ENCODE assay signal across 11 cellular contexts in genomic region chr5:122163151-122164069, GRCh38. TPM values are rescaled to one million over a fixed set of nuclear protein-coding genes. Genes with fewer than 3 reads are reported as not detected.
DNase-seq lines count a peak whose midpoint lies in the region; ATAC-seq, FAIRE-seq and TF ChIP-seq lines count a peak whose summit lies in the region.
"Had no signal": no experiment of that assay in that cellular context is flagged by ENCODE, and none has a peak within 500 bp of the region (broad histone marks: within the 10 kb centered on the region; RNA-seq: fewer than 3 reads in every experiment).

No MANE protein-coding gene starts in this region.

- no peak overlapping the region for H3K18ac ChIP-seq in mesendoderm (ENCODE audit: low read length)

- H3K27ac ChIP-seq in coronary artery = peak overlapping the region; percentile 43 to 81
- H3K27ac ChIP-seq in mesendoderm (ENCODE audit: low read depth, low read length) = no peak overlapping the region

- H3K4me3 Mint-ChIP-seq in activated CD4-positive, alpha-beta memory T cell treated with anti-CD3 and anti-CD28 coated beads, Interleukin-2, amount 10 ng/mL, durations not matched to agents 7 days and 5 days = no peak overlapping the region
- H3K4me3 Mint-ChIP-seq: activated B cell treated with CpG ODN at 0.5 μM for 24 hours; dendritic cell treated with granulocyte-macrophage colony-stimulating factor and Interleukin-4, amounts not matched to agents 40 ng/mL and 50 ng/mL, for 4 days had no signal

- H3K23ac ChIP-seq in mesendoderm (ENCODE audit: low read length) = no peak overlapping the region

- H3K4me1 Mint-ChIP-seq in activated CD4-positive, alpha-beta memory T cell treated with anti-CD3 and anti-CD28 coated beads, Interleukin-2, amount 10 ng/mL, durations not matched to agents 7 days and 5 days = no peaks in the 10 kb centered on the region
- H3K4me1 Mint-ChIP-seq: activated B cell treated with CpG ODN at 0.5 μM for 24 hours had no signal

- no peak overlapping the region for H4K8ac ChIP-seq in mesendoderm (ENCODE audit: low read depth, low read length)

- H3K9ac ChIP-seq in mesendoderm (ENCODE audit: low read length) = no peak overlapping the region

- no peaks in the 10 kb centered on the region for H3K79me1 ChIP-seq in mesendoderm (ENCODE audit: low read length)

- H3K9me3 Mint-ChIP-seq in activated CD4-positive, alpha-beta memory T cell treated with anti-CD3 and anti-CD28 coated beads, Interleukin-2, amount 10 ng/mL, durations not matched to agents 7 days and 5 days = no peaks in the 10 kb centered on the region
- H3K9me3 Mint-ChIP-seq: activated B cell treated with CpG ODN at 0.5 μM for 24 hours; dendritic cell treated with granulocyte-macrophage colony-stimulating factor and Interleukin-4, amounts not matched to agents 40 ng/mL and 50 ng/mL, for 4 days had no signal

- H3K79me2 ChIP-seq in mesendoderm (ENCODE audit: control insufficient read depth, insufficient read depth, low read length) = no peaks in the 10 kb centered on the region

- in situ Hi-C loops in ACHN (cut with HindIII; ENCODE audit: low pct_ligation_motif_present, low pct_unique_long_range_greater_than_20kb, low sequenced_read_pairs) = no loop called here

- no peak overlapping the region for H3K27ac Mint-ChIP-seq in activated CD4-positive, alpha-beta memory T cell treated with anti-CD3 and anti-CD28 coated beads, Interleukin-2, amount 10 ng/mL, durations not matched to agents 7 days and 5 days
- H3K27ac Mint-ChIP-seq: activated B cell treated with CpG ODN at 0.5 μM for 24 hours; dendritic cell treated with granulocyte-macrophage colony-stimulating factor and Interleukin-4, amounts not matched to agents 40 ng/mL and 50 ng/mL, for 4 days had no signal

- peak; percentile 84 for DNase-seq in ACHN
- peak; percentile 89 for DNase-seq in M059J (ENCODE audit: low read depth)
- peak; percentile 78 for DNase-seq in coronary artery (ENCODE audit: low spot score)
- DNase-seq in mesendoderm = peak; percentile 52
- no peak for DNase-seq in activated CD4-positive, alpha-beta memory T cell treated with anti-CD3 and anti-CD28 coated beads, Interleukin-2, amount 10 ng/mL, durations not matched to agents 7 days and 5 days
- DNase-seq in frontal cortex (ENCODE audit: low spot score in 2 of 2) = no peak
- no peak for DNase-seq in NCI-H1694 (lab: John Stamatoyannopoulos, UW)
- DNase-seq: activated B cell treated with CpG ODN at 0.5 μM for 24 hours, DMS153 had no signal

- no peaks in the 10 kb centered on the region for H3K36me3 Mint-ChIP-seq in activated CD4-positive, alpha-beta memory T cell treated with anti-CD3 and anti-CD28 coated beads, Interleukin-2, amount 10 ng/mL, durations not matched to agents 7 days and 5 days (ENCODE audit: low read depth)

- no peak overlapping the region for H2BK5ac ChIP-seq in mesendoderm (ENCODE audit: low read length)

- ATAC-seq in GM21786 (IDR thresholded peaks at IDR 0.05; ENCODE audit: unreplicated experiment) = no peak

- H3K4me3 ChIP-seq in coronary artery (no peak overlapping the region), mesendoderm (ENCODE audit: low read length) (no peak overlapping the region)

- H3K36me3 ChIP-seq in mesendoderm (ENCODE audit: control insufficient read depth, insufficient read depth, low read length) = no peaks in the 10 kb centered on the region

- H2BK120ac ChIP-seq in mesendoderm (ENCODE audit: low read depth, low read length) = no peak overlapping the region

- WGBS in mesendoderm (ENCODE audit: extremely low coverage, insufficient coverage, low lambda C conversion rate) = no CpG with 5 or more reads among the region's 4 CpGs

- H3K4ac ChIP-seq in mesendoderm (ENCODE audit: low read depth, low read length) = no peak overlapping the region

- no peak overlapping the region for H4K5ac ChIP-seq in mesendoderm (ENCODE audit: low read length)

- no peak overlapping the region for H2BK15ac ChIP-seq in mesendoderm (replicated peaks; ENCODE audit: low read depth)

- no peak for FAIRE-seq in frontal cortex (lab: Jason Lieb, UNC)

- no peak overlapping the region for H3K4me2 ChIP-seq in mesendoderm (ENCODE audit: low read length)

- no peak for TF ChIP-seq CTCF in coronary artery (IDR thresholded peaks at IDR 0.05)

- H3K27me3 Mint-ChIP-seq in activated CD4-positive, alpha-beta memory T cell treated with anti-CD3 and anti-CD28 coated beads, Interleukin-2, amount 10 ng/mL, durations not matched to agents 7 days and 5 days = no peaks in the 10 kb centered on the region
- H3K27me3 Mint-ChIP-seq: activated B cell treated with CpG ODN at 0.5 μM for 24 hours; dendritic cell treated with granulocyte-macrophage colony-stimulating factor and Interleukin-4, amounts not matched to agents 40 ng/mL and 50 ng/mL, for 4 days had no signal

- POLR2A ChIA-PET in activated CD4-positive, alpha-beta memory T cell treated with anti-CD3 and anti-CD28 coated beads, Interleukin-2, amount 10 ng/mL, durations not matched to agents 7 days and 5 days (lab: Charles Lee) = no interaction called here

- CTCF ChIA-PET in activated CD4-positive, alpha-beta memory T cell treated with anti-CD3 and anti-CD28 coated beads, Interleukin-2, amount 10 ng/mL, durations not matched to agents 7 days and 5 days (lab: Charles Lee) = no interaction called here

- no peaks in the 10 kb centered on the region for H3K27me3 ChIP-seq in mesendoderm (ENCODE audit: insufficient read depth, low read length, poor library complexity)

- H2AK5ac ChIP-seq in mesendoderm (ENCODE audit: low read length) = no peak overlapping the region

- no peaks in the 10 kb centered on the region for H3K4me1 ChIP-seq in mesendoderm (ENCODE audit: control insufficient read depth, low read depth, low read length)

- H3K56ac ChIP-seq in mesendoderm (ENCODE audit: low read length) = peak overlapping the region; percentile 22

RNA-seq across cellular contexts. Expression of gene ZNF474, which starts 34.1 kb away (rescaled TPM):
- total RNA-seq in M059J (2014; rRNA removed; shearing (Covaris generic)) = not detected in 2 replicates
- 0.08 TPM for polyA plus RNA-seq in mesendoderm (2013, experiment 1 of 2)
- 0.04 TPM for polyA plus RNA-seq in mesendoderm (2013, experiment 2 of 2)
- total RNA-seq in activated CD4-positive, alpha-beta memory T cell treated with anti-CD3 and anti-CD28 coated beads, Interleukin-2, amount 10 ng/mL, durations not matched to agents 7 days and 5 days = not detected
- total RNA-seq in frontal cortex = 1.6 TPM
- total RNA-seq: activated B cell treated with CpG ODN at 0.5 μM for 24 hours had no signal

Comparison
In these comparisons a context has a peak if more than half of its experiments do, and no peak if none do; other contexts are left out.
1. DNase-seq: peak in ACHN (single experiment), M059J (single experiment), coronary artery (single experiment) and mesendoderm (single experiment); none in activated CD4-positive, alpha-beta memory T cell treated with anti-CD3 and anti-CD28 coated beads, Interleukin-2, amount 10 ng/mL, durations not matched to agents 7 days and 5 days (single experiment), frontal cortex (0 of 2) and NCI-H1694 (single experiment).